Comparison of ENCODE assay signal across 8 cellular contexts in genomic region chr1:244969355-244970235, GRCh38.
A peak's percentile ranks its signal among the peaks of the same experiment; 100 is the strongest.
DNase-seq lines count a peak whose midpoint lies in the region; ATAC-seq and TF ChIP-seq lines count a peak whose summit lies in the region.

No MANE protein-coding gene starts in this region.

- peaks cover 4% of the 10 kb centered on the region for H3K4me1 ChIP-seq in colonic mucosa
- H3K4me1 ChIP-seq in left lung = peaks cover 21 to 28% of the 10 kb centered on the region in 2 donors

- H3K36me3 ChIP-seq in colonic mucosa (no peaks in the 10 kb centered on the region), left lung (no peaks in the 10 kb centered on the region)

- TF ChIP-seq CTCF in colonic mucosa (IDR thresholded peaks at IDR 0.05) = no peak
- no peak for TF ChIP-seq CTCF in left lung (IDR thresholded peaks at IDR 0.05)

- intact Hi-C loops in colonic mucosa (cut with DNase I) = loop anchor here (2.0 to 10.0 kb wide), 3 partner anchors 75 to 135 kb away; partner anchors contain the start of genes COX20 and HNRNPU
- intact Hi-C loops in left lung (cut with DNase I) = loop anchor here in 1 of 2 donors (5.0 to 10.0 kb wide), 2 partner anchors 105 to 137 kb away; partner anchors contain the start of gene HNRNPU

- H3K4me3 ChIP-seq in colonic mucosa (peak overlapping the region; percentile 55), left lung (peak overlapping the region; percentile 56 to 76)

- peak overlapping the region; percentile 93 to 98 for H3K9ac ChIP-seq in colonic mucosa (ENCODE audit: low read depth in 2 of 2, low read length in 2 of 2)

- ATAC-seq in GM18868 (IDR thresholded peaks at IDR 0.05; ENCODE audit: unreplicated experiment) (peak; percentile 20), HG03159 (IDR thresholded peaks at IDR 0.05; ENCODE audit: unreplicated experiment) (peak; percentile 38), left lung (peak; percentile 43)

- H3K9me3 ChIP-seq in colonic mucosa = no peaks in the 10 kb centered on the region
- H3K9me3 ChIP-seq in left lung = no peaks in the 10 kb centered on the region

- peak overlapping the region; percentile 95 for H3K27ac ChIP-seq in colonic mucosa
- peak overlapping the region; percentile 100 for H3K27ac ChIP-seq in left lung

- DNase-seq in ACHN (peak; percentile 81), NCI-H2196 treated with DMSO at 0.1 percent for 48 hours (lab: John Stamatoyannopoulos, UW; ENCODE audit: unreplicated experiment) (peak; percentile 37), colonic mucosa (peak; percentile 74), left lung (peak; percentile 76 to 92)
- DNase-seq in activated CD4-positive, alpha-beta T cell treated with anti-CD3 and anti-CD28 coated beads for 24 hours (ENCODE audit: low read depth in 2 of 2) = peak; percentile 20 to 40
- peak; percentile 59 for DNase-seq in stimulated activated CD4-positive, alpha-beta T cell treated with anti-CD3 and anti-CD28 coated beads, Interleukin-4, amount 100 ng/mL, for 1 hour

- H3K27me3 ChIP-seq in colonic mucosa (no peaks in the 10 kb centered on the region), left lung (no peaks in the 10 kb centered on the region)

- in situ Hi-C loops in ACHN (cut with HindIII; ENCODE audit: low pct_ligation_motif_present, low pct_unique_long_range_greater_than_20kb, low sequenced_read_pairs) = no loop called here

Comparison
In these comparisons a context has a peak if more than half of its experiments do, and no peak if none do; other contexts are left out.
1. Peak in every context shown above with its lines: DNase-seq, ATAC-seq, H3K4me3 ChIP-seq and H3K27ac ChIP-seq.
2. DNase-seq: peak in every context shown above with its lines; median percentile 84 in left lung; 81 in ACHN; 74 in colonic mucosa; 59 in stimulated activated CD4-positive, alpha-beta T cell treated with anti-CD3 and anti-CD28 coated beads, Interleukin-4, amount 100 ng/mL, for 1 hour; 37 in NCI-H2196 treated with DMSO at 0.1 percent for 48 hours; 30 in activated CD4-positive, alpha-beta T cell treated with anti-CD3 and anti-CD28 coated beads for 24 hours.